ENCODE assay signal across 8 cellular contexts in genomic region chr3:51710631-51711351, GRCh38. TPM values are rescaled to one million over a fixed set of nuclear protein-coding genes. Genes with fewer than 3 reads are reported as not detected.
A peak's percentile ranks its signal among the peaks of the same experiment; 100 is the strongest.
DNase-seq lines count a peak whose midpoint lies in the region; ATAC-seq and TF ChIP-seq lines count a peak whose summit lies in the region.
"Had no signal": no experiment of that assay in that cellular context is flagged by ENCODE, and none has a peak within 500 bp of the region (broad histone marks: within the 10 kb centered on the region; RNA-seq: fewer than 3 reads in every experiment).

No MANE protein-coding gene starts in this region.

- no peak overlapping the region for H3K4me2 ChIP-seq in mesenchymal stem cell (ENCODE audit: low read length, poor library complexity, severe bottlenecking)
- H3K4me2 ChIP-seq: KMS-11 had no signal

- no peak overlapping the region for H4K91ac ChIP-seq in mesenchymal stem cell (ENCODE audit: low read length)

- no peak overlapping the region for H3K4me3 ChIP-seq in mesenchymal stem cell (ENCODE audit: insufficient read depth in 1 of 2, low read depth in 1 of 2, low read length in 2 of 2)

- H3K27me3 ChIP-seq in mesenchymal stem cell (ENCODE audit: control insufficient read depth in 1 of 2, insufficient read depth in 1 of 2, low read length in 2 of 2) = peaks cover 19 to 24% of the 10 kb centered on the region in 2 experiments

- no peaks in the 10 kb centered on the region for H3K9me3 Mint-ChIP-seq in activated naive CD8-positive, alpha-beta T cell treated with anti-CD3 and anti-CD28 coated beads, Interleukin-2, amount 50 U/mL, for 24 hours

- no peak overlapping the region for H2BK12ac ChIP-seq in mesenchymal stem cell (ENCODE audit: low read length in 2 of 2)

- H3K36me3 ChIP-seq in mesenchymal stem cell (ENCODE audit: control insufficient read depth in 1 of 2, insufficient read depth in 2 of 2, low read depth in 1 of 2, low read length in 2 of 2) = peaks cover 0 to 4% of the 10 kb centered on the region in 2 experiments

- peak; percentile 34; the same call in 2 of the 3 replicates for TF ChIP-seq CTCF in GM12872 (IDR thresholded peaks at IDR 0.05; ENCODE audit: insufficient read depth, low read depth, low read length)

- no peak overlapping the region for H3K18ac ChIP-seq in mesenchymal stem cell (ENCODE audit: low read depth in 1 of 2, low read length in 2 of 2)

- H3K9me3 ChIP-seq in mesenchymal stem cell (ENCODE audit: control insufficient read depth, low read length) = no peaks in the 10 kb centered on the region

- H3K27ac Mint-ChIP-seq in activated naive CD8-positive, alpha-beta T cell treated with anti-CD3 and anti-CD28 coated beads, Interleukin-2, amount 50 U/mL, for 24 hours = no peak overlapping the region

- H3K14ac ChIP-seq in mesenchymal stem cell (ENCODE audit: low read length in 2 of 2) = no peak overlapping the region

- H3K27me3 Mint-ChIP-seq in activated naive CD8-positive, alpha-beta T cell treated with anti-CD3 and anti-CD28 coated beads, Interleukin-2, amount 50 U/mL, for 24 hours = peaks cover 2% of the 10 kb centered on the region

- H3K36me3 Mint-ChIP-seq in activated naive CD8-positive, alpha-beta T cell treated with anti-CD3 and anti-CD28 coated beads, Interleukin-2, amount 50 U/mL, for 24 hours (ENCODE audit: low read depth) = peaks cover 3% of the 10 kb centered on the region

- peaks cover 17% of the 10 kb centered on the region for H3K4me1 Mint-ChIP-seq in activated naive CD8-positive, alpha-beta T cell treated with anti-CD3 and anti-CD28 coated beads, Interleukin-2, amount 50 U/mL, for 24 hours

- H3K4ac ChIP-seq in mesenchymal stem cell (ENCODE audit: low read depth in 1 of 2, low read length in 2 of 2) = no peak overlapping the region

- H3K27ac ChIP-seq in mesenchymal stem cell (ENCODE audit: low read length, poor library complexity, severe bottlenecking) = no peak overlapping the region
- H3K27ac ChIP-seq: KMS-11 had no signal

- peaks cover 8% of the 10 kb centered on the region for H3K4me1 ChIP-seq in mesenchymal stem cell (ENCODE audit: control insufficient read depth, insufficient read depth, low read depth, low read length)

- no peak overlapping the region for H4K8ac ChIP-seq in mesenchymal stem cell (ENCODE audit: low read length)

- 83% methylated on average over 9 of the region's 10 CpGs for WGBS in mesenchymal stem cell

- no peak overlapping the region for H2BK5ac ChIP-seq in mesenchymal stem cell (ENCODE audit: low read depth, low read length, poor library complexity, severe bottlenecking)

- no peaks in the 10 kb centered on the region for H3K79me1 ChIP-seq in mesenchymal stem cell (replicated peaks; ENCODE audit: low read length, poor library complexity, severe bottlenecking)

- no peak overlapping the region for H2AK5ac ChIP-seq in mesenchymal stem cell (ENCODE audit: low read length, severe bottlenecking)

- no peak overlapping the region for H3K9ac ChIP-seq in mesenchymal stem cell (ENCODE audit: low read length)
- H3K9ac ChIP-seq: KMS-11 had no signal

- no peak overlapping the region for H2AFZ ChIP-seq in mesenchymal stem cell (ENCODE audit: low read depth, low read length)

- H2BK120ac ChIP-seq in mesenchymal stem cell (ENCODE audit: low read depth, low read length) = no peak overlapping the region

- H3K4me3 Mint-ChIP-seq in activated naive CD8-positive, alpha-beta T cell treated with anti-CD3 and anti-CD28 coated beads, Interleukin-2, amount 50 U/mL, for 24 hours = no peak overlapping the region

- no peak overlapping the region for H3K23ac ChIP-seq in mesenchymal stem cell (ENCODE audit: low read length in 2 of 2)

- peak; percentile 26 for ATAC-seq in activated naive CD8-positive, alpha-beta T cell treated with anti-CD3 and anti-CD28 coated beads, Interleukin-2, amount 50 U/mL, for 24 hours
- no peak for ATAC-seq in GM18867 (IDR thresholded peaks at IDR 0.05; ENCODE audit: unreplicated experiment)

- no peak overlapping the region for H2BK15ac ChIP-seq in mesenchymal stem cell (ENCODE audit: low read depth, poor library complexity, severe bottlenecking)

- peak; percentile 17 for DNase-seq in HT1080 (ENCODE audit: low read depth)
- DNase-seq in activated naive CD8-positive, alpha-beta T cell treated with anti-CD3 and anti-CD28 coated beads, Interleukin-2, amount 50 U/mL, for 24 hours = no peak
- peak; percentile 78 for DNase-seq in mesenteric fat pad (ENCODE audit: low spot score)
- DNase-seq in NCI-H1105 treated with DMSO at 0.1 percent for 48 hours (lab: John Stamatoyannopoulos, UW) = no peak
- DNase-seq in mesenchymal stem cell = no peak

RNA-seq across cellular contexts. Expression of gene GRM2, which starts 3.9 kb away (rescaled TPM):
- under 0.01 and 0.06 TPM in 2 replicates for total RNA-seq in HT1080 (2014; rRNA removed; shearing (Covaris generic))
- not detected in 2 replicates for polyA plus RNA-seq in HT1080 (2015; cell fraction: cytosol; rRNA removed)
- 0.17 TPM in 1 of 2 replicates, not detected in the other for polyA plus RNA-seq in HT1080 (2015; cell fraction: nucleus; rRNA removed)
- total RNA-seq in mesenteric fat pad = 0.22 TPM
- polyA plus RNA-seq in mesenchymal stem cell (2013, experiment 1 of 2) = 0.01 TPM
- polyA plus RNA-seq in mesenchymal stem cell (2013, experiment 2 of 2) = 0.04 TPM

RNA-seq across cellular contexts. Expression of gene TEX264, which starts 39.7 kb away (rescaled TPM):
- total RNA-seq in HT1080 (2014; rRNA removed; shearing (Covaris generic)) = 76.6 and 84.8 TPM in 2 replicates
- polyA plus RNA-seq in HT1080 (2015; cell fraction: cytosol; rRNA removed) = 48.7 and 59.2 TPM in 2 replicates
- polyA plus RNA-seq in HT1080 (2015; cell fraction: nucleus; rRNA removed) = 36.2 and 36.5 TPM in 2 replicates
- 35.4 TPM for total RNA-seq in mesenteric fat pad
- polyA plus RNA-seq in mesenchymal stem cell (2013, experiment 1 of 2) = 36.8 TPM
- 37.3 TPM for polyA plus RNA-seq in mesenchymal stem cell (2013, experiment 2 of 2)

Comparison
In these comparisons a context has a peak if more than half of its experiments do, and no peak if none do; other contexts are left out.
1. DNase-seq: peak in HT1080 (single experiment) and mesenteric fat pad (single experiment); none in activated naive CD8-positive, alpha-beta T cell treated with anti-CD3 and anti-CD28 coated beads, Interleukin-2, amount 50 U/mL, for 24 hours (single experiment), NCI-H1105 treated with DMSO at 0.1 percent for 48 hours (single experiment) and mesenchymal stem cell (single experiment).